In genomic region chr14:68337279-68337678, GRCh38 we compare ENCODE assay signal across 1 cellular context.
TF ChIP-seq lines count a peak whose summit lies in the region.

No MANE protein-coding gene starts in this region.

TF ChIP-seq in GM12878, 131 proteins besides CTCF, POLR2A, EP300 and RAD21 (continued from another document):
- TF ChIP-seq CREM (IDR thresholded peaks at IDR 0.05; ENCODE audit: low read depth), result no peak
- no peak for TF ChIP-seq SP1 (IDR thresholded peaks at IDR 0.05; ENCODE audit: low read depth, low read length)
- TF ChIP-seq HDAC6 (IDR thresholded peaks at IDR 0.05; ENCODE audit: unreplicated experiment), result no peak
- no peak for TF ChIP-seq CEBPB (IDR thresholded peaks at IDR 0.05; ENCODE audit: borderline replicate concordance in 1 of 2, low read depth in 2 of 2, low read length in 2 of 2)
- TF ChIP-seq MLLT1 (IDR thresholded peaks at IDR 0.05), result no peak
- no peak for TF ChIP-seq ATF3 (IDR thresholded peaks at IDR 0.05; ENCODE audit: borderline replicate concordance, extremely low read depth, low read depth, low read length)
- TF ChIP-seq FOS (IDR thresholded peaks at IDR 0.05; ENCODE audit: borderline replicate concordance, extremely low read depth, insufficient read length), result no peak
- peak; percentile 86 for TF ChIP-seq EED (IDR thresholded peaks at IDR 0.05; ENCODE audit: low read depth)
- no peak for TF ChIP-seq LARP7 (IDR thresholded peaks at IDR 0.05)
- no peak for TF ChIP-seq SMAD5 (IDR thresholded peaks at IDR 0.05; ENCODE audit: low read depth)
- peak; percentile 71; the same call in 1 of the 2 replicates for TF ChIP-seq NFIC (IDR thresholded peaks at IDR 0.05; ENCODE audit: low read depth, low read length)
- TF ChIP-seq NFXL1 (IDR thresholded peaks at IDR 0.05; ENCODE audit: borderline replicate concordance), result no peak
- TF ChIP-seq CREB1 (IDR thresholded peaks at IDR 0.05; ENCODE audit: low read depth), result no peak
- no peak for TF ChIP-seq ZBTB40 (IDR thresholded peaks at IDR 0.05; ENCODE audit: borderline replicate concordance)
- no peak for TF ChIP-seq HDGF (IDR thresholded peaks at IDR 0.05)
- no peak for TF ChIP-seq MTA3 (IDR thresholded peaks at IDR 0.05; ENCODE audit: borderline replicate concordance, low read length)
- no peak for TF ChIP-seq MXI1 (IDR thresholded peaks at IDR 0.05; ENCODE audit: low read depth, low read length)
- TF ChIP-seq SRF (IDR thresholded peaks at IDR 0.05; ENCODE audit: low read depth in 2 of 2, low read length in 2 of 2), result no peak
- no peak for TF ChIP-seq BACH1 (IDR thresholded peaks at IDR 0.05; ENCODE audit: borderline replicate concordance)
- no peak for TF ChIP-seq YY1 (IDR thresholded peaks at IDR 0.05; ENCODE audit: low read depth, low read length)
- TF ChIP-seq PML (IDR thresholded peaks at IDR 0.05; ENCODE audit: low read length), result no peak
- TF ChIP-seq PAX5 (IDR thresholded peaks at IDR 0.05; ENCODE audit: borderline replicate concordance, low read depth, low read length), result no peak
- no peak for TF ChIP-seq JUNB (IDR thresholded peaks at IDR 0.05)
- TF ChIP-seq CHD1 (IDR thresholded peaks at IDR 0.05; ENCODE audit: low read depth, low read length), result no peak
- TF ChIP-seq RB1 (IDR thresholded peaks at IDR 0.05; ENCODE audit: borderline replicate concordance), result no peak
- no peak for TF ChIP-seq SUPT20H (IDR thresholded peaks at IDR 0.05; ENCODE audit: borderline replicate concordance, control insufficient read depth, low read depth, low read length)
- 0 out of 2 replicates have a peak, but pooled peaks have one; percentile 38 for TF ChIP-seq ATF2 (IDR thresholded peaks at IDR 0.05; ENCODE audit: low read length)
